ENCODE assay signal across 3 cellular contexts in the genomic region with DNA sequence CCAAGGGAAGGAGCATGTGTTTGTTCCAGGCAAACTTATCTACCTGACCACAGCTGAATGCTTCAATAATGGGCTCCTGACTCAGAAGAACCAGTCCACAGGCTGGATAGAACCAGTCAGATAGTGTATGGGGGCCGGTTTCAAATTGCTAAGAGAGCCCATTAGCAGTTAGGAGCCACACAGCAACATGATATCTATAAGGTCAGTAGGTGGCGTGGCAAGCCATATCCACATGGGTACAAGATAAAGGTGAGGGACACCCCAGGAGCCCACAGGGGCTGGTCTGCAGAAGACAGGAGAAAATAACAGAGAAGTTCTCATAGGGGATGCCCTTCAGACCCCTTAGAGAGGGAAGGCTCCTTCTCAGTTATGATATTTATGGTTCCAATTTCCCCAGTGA.
TF ChIP-seq lines count a peak whose summit lies in the region.

No MANE protein-coding gene starts in this region.

TF ChIP-seq in SK-N-SH, 30 proteins besides CTCF, POLR2A, EP300 and RAD21:
- TF ChIP-seq, protein P1, sequence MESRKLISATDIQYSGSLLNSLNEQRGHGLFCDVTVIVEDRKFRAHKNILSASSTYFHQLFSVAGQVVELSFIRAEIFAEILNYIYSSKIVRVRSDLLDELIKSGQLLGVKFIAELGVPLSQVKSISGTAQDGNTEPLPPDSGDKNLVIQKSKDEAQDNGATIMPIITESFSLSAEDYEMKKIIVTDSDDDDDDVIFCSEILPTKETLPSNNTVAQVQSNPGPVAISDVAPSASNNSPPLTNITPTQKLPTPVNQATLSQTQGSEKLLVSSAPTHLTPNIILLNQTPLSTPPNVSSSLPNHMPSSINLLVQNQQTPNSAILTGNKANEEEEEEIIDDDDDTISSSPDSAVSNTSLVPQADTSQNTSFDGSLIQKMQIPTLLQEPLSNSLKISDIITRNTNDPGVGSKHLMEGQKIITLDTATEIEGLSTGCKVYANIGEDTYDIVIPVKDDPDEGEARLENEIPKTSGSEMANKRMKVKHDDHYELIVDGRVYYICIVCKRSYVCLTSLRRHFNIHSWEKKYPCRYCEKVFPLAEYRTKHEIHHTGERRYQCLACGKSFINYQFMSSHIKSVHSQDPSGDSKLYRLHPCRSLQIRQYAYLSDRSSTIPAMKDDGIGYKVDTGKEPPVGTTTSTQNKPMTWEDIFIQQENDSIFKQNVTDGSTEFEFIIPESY (IDR thresholded peaks at IDR 0.05; ENCODE audit: borderline replicate concordance, low read depth): no peak
- TF ChIP-seq TAF1 (IDR thresholded peaks at IDR 0.05; ENCODE audit: borderline replicate concordance, low read depth, low read length) (no peak), TEAD4 (IDR thresholded peaks at IDR 0.05; ENCODE audit: borderline replicate concordance, insufficient read depth) (no peak), MXI1 (IDR thresholded peaks at IDR 0.05; ENCODE audit: low read depth, low read length) (no peak)

TF ChIP-seq in SK-N-SH treated with all-trans-retinoic acid at 6 μM for 48 hours, 23 proteins besides CTCF, POLR2A, EP300 and RAD21:
- no peak for TF ChIP-seq ARNTL (CRISPR knock-in tag; IDR thresholded peaks at IDR 0.05; ENCODE audit: borderline replicate concordance, low read depth)
- TF ChIP-seq ZFP30 (CRISPR knock-in tag; IDR thresholded peaks at IDR 0.05): no peak
- TF ChIP-seq, protein P2, sequence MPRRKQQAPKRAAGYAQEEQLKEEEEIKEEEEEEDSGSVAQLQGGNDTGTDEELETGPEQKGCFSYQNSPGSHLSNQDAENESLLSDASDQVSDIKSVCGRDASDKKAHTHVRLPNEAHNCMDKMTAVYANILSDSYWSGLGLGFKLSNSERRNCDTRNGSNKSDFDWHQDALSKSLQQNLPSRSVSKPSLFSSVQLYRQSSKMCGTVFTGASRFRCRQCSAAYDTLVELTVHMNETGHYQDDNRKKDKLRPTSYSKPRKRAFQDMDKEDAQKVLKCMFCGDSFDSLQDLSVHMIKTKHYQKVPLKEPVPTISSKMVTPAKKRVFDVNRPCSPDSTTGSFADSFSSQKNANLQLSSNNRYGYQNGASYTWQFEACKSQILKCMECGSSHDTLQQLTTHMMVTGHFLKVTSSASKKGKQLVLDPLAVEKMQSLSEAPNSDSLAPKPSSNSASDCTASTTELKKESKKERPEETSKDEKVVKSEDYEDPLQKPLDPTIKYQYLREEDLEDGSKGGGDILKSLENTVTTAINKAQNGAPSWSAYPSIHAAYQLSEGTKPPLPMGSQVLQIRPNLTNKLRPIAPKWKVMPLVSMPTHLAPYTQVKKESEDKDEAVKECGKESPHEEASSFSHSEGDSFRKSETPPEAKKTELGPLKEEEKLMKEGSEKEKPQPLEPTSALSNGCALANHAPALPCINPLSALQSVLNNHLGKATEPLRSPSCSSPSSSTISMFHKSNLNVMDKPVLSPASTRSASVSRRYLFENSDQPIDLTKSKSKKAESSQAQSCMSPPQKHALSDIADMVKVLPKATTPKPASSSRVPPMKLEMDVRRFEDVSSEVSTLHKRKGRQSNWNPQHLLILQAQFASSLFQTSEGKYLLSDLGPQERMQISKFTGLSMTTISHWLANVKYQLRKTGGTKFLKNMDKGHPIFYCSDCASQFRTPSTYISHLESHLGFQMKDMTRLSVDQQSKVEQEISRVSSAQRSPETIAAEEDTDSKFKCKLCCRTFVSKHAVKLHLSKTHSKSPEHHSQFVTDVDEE (CRISPR knock-in tag; IDR thresholded peaks at IDR 0.05): no peak
- TF ChIP-seq ZNF70 (CRISPR knock-in tag; IDR thresholded peaks at IDR 0.05): no peak
- no peak for TF ChIP-seq ZNF565 (CRISPR knock-in tag; conservative IDR thresholded peaks at IDR 0.05; ENCODE audit: low read depth)
- no peak for TF ChIP-seq ESRRG (CRISPR knock-in tag; IDR thresholded peaks at IDR 0.05)
- no peak for TF ChIP-seq OSR1 (CRISPR knock-in tag; IDR thresholded peaks at IDR 0.05)
- TF ChIP-seq, protein P3, sequence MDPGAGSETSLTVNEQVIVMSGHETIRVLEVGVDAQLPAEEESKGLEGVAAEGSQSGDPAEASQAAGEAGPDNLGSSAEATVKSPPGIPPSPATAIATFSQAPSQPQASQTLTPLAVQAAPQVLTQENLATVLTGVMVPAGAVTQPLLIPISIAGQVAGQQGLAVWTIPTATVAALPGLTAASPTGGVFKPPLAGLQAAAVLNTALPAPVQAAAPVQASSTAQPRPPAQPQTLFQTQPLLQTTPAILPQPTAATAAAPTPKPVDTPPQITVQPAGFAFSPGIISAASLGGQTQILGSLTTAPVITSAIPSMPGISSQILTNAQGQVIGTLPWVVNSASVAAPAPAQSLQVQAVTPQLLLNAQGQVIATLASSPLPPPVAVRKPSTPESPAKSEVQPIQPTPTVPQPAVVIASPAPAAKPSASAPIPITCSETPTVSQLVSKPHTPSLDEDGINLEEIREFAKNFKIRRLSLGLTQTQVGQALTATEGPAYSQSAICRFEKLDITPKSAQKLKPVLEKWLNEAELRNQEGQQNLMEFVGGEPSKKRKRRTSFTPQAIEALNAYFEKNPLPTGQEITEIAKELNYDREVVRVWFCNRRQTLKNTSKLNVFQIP (CRISPR knock-in tag; IDR thresholded peaks at IDR 0.05; ENCODE audit: borderline replicate concordance, low read depth): no peak
- TF ChIP-seq, protein P4, sequence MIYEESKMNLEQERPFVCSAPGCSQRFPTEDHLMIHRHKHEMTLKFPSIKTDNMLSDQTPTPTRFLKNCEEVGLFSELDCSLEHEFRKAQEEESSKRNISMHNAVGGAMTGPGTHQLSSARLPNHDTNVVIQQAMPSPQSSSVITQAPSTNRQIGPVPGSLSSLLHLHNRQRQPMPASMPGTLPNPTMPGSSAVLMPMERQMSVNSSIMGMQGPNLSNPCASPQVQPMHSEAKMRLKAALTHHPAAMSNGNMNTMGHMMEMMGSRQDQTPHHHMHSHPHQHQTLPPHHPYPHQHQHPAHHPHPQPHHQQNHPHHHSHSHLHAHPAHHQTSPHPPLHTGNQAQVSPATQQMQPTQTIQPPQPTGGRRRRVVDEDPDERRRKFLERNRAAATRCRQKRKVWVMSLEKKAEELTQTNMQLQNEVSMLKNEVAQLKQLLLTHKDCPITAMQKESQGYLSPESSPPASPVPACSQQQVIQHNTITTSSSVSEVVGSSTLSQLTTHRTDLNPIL (CRISPR knock-in tag; IDR thresholded peaks at IDR 0.05; ENCODE audit: low read depth): no peak
- TF ChIP-seq ZFP3 (CRISPR knock-in tag; IDR thresholded peaks at IDR 0.05): no peak
- no peak for TF ChIP-seq PPARA (CRISPR knock-in tag; IDR thresholded peaks at IDR 0.05; ENCODE audit: borderline replicate concordance)
- no peak for TF ChIP-seq RARB (CRISPR knock-in tag; IDR thresholded peaks at IDR 0.05)
- no peak for TF ChIP-seq ZC3H10 (CRISPR knock-in tag; IDR thresholded peaks at IDR 0.05)
- TF ChIP-seq, protein P5, sequence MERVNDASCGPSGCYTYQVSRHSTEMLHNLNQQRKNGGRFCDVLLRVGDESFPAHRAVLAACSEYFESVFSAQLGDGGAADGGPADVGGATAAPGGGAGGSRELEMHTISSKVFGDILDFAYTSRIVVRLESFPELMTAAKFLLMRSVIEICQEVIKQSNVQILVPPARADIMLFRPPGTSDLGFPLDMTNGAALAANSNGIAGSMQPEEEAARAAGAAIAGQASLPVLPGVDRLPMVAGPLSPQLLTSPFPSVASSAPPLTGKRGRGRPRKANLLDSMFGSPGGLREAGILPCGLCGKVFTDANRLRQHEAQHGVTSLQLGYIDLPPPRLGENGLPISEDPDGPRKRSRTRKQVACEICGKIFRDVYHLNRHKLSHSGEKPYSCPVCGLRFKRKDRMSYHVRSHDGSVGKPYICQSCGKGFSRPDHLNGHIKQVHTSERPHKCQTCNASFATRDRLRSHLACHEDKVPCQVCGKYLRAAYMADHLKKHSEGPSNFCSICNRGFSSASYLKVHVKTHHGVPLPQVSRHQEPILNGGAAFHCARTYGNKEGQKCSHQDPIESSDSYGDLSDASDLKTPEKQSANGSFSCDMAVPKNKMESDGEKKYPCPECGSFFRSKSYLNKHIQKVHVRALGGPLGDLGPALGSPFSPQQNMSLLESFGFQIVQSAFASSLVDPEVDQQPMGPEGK (CRISPR knock-in tag; IDR thresholded peaks at IDR 0.05; ENCODE audit: borderline replicate concordance): no peak
- TF ChIP-seq SNAI2 (CRISPR knock-in tag; IDR thresholded peaks at IDR 0.05): no peak
- no peak for TF ChIP-seq CSDC2 (CRISPR knock-in tag; IDR thresholded peaks at IDR 0.05)

TF ChIP-seq in HCT116, 20 proteins besides CTCF, POLR2A, EP300 and RAD21:
- TF ChIP-seq POLR2AphosphoS5 (IDR thresholded peaks at IDR 0.05; ENCODE audit: low read depth, low read length) (no peak), TCF7L2 (IDR thresholded peaks at IDR 0.05; ENCODE audit: borderline replicate concordance, extremely low read depth, insufficient read depth, insufficient read length) (no peak), CBX3 (IDR thresholded peaks at IDR 0.05; ENCODE audit: low read depth) (no peak), FOSL1 (IDR thresholded peaks at IDR 0.05; ENCODE audit: low read depth) (no peak), SIN3A (IDR thresholded peaks at IDR 0.05; ENCODE audit: low read depth) (no peak), YY1 (IDR thresholded peaks at IDR 0.05; ENCODE audit: extremely low read depth, insufficient replicate concordance, low read depth, low read length) (no peak), ELF1 (IDR thresholded peaks at IDR 0.05; ENCODE audit: borderline replicate concordance, low read depth) (no peak), SRF (IDR thresholded peaks at IDR 0.05; ENCODE audit: low read depth) (no peak), SP1 (IDR thresholded peaks at IDR 0.05; ENCODE audit: low read depth) (no peak), CEBPB (IDR thresholded peaks at IDR 0.05; ENCODE audit: low read depth) (no peak), ZFX (IDR thresholded peaks at IDR 0.05) (no peak), EZH2phosphoT487 (IDR thresholded peaks at IDR 0.05; ENCODE audit: borderline replicate concordance) (no peak)
- TF ChIP-seq, protein P6, sequence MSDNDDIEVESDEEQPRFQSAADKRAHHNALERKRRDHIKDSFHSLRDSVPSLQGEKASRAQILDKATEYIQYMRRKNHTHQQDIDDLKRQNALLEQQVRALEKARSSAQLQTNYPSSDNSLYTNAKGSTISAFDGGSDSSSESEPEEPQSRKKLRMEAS (IDR thresholded peaks at IDR 0.05): no peak
- TF ChIP-seq, protein P7, sequence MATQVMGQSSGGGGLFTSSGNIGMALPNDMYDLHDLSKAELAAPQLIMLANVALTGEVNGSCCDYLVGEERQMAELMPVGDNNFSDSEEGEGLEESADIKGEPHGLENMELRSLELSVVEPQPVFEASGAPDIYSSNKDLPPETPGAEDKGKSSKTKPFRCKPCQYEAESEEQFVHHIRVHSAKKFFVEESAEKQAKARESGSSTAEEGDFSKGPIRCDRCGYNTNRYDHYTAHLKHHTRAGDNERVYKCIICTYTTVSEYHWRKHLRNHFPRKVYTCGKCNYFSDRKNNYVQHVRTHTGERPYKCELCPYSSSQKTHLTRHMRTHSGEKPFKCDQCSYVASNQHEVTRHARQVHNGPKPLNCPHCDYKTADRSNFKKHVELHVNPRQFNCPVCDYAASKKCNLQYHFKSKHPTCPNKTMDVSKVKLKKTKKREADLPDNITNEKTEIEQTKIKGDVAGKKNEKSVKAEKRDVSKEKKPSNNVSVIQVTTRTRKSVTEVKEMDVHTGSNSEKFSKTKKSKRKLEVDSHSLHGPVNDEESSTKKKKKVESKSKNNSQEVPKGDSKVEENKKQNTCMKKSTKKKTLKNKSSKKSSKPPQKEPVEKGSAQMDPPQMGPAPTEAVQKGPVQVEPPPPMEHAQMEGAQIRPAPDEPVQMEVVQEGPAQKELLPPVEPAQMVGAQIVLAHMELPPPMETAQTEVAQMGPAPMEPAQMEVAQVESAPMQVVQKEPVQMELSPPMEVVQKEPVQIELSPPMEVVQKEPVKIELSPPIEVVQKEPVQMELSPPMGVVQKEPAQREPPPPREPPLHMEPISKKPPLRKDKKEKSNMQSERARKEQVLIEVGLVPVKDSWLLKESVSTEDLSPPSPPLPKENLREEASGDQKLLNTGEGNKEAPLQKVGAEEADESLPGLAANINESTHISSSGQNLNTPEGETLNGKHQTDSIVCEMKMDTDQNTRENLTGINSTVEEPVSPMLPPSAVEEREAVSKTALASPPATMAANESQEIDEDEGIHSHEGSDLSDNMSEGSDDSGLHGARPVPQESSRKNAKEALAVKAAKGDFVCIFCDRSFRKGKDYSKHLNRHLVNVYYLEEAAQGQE (IDR thresholded peaks at IDR 0.05; ENCODE audit: low read depth): no peak
